In genomic region chr9:82722051-82722450, GRCh38 we compare ENCODE assay signal across 18 cellular contexts.
DNase-seq lines count a peak whose midpoint lies in the region; ATAC-seq and TF ChIP-seq lines count a peak whose summit lies in the region.
"Had no signal": no experiment of that assay in that cellular context is flagged by ENCODE, and none has a peak within 500 bp of the region (broad histone marks: within the 10 kb centered on the region; RNA-seq: fewer than 3 reads in every experiment).

No MANE protein-coding gene starts in this region.

- H4K8ac ChIP-seq in H9 (replicated peaks; ENCODE audit: insufficient read length, low read depth, low read length), result no peak overlapping the region

- no peak overlapping the region for H3K4ac ChIP-seq in H9 (ENCODE audit: low read depth, low read length)

- no peaks in the 10 kb centered on the region for H3K23me2 ChIP-seq in H9 (ENCODE audit: insufficient read length, low read depth, low read length, poor library complexity, severe bottlenecking)

- H2BK120ac ChIP-seq in H9 (ENCODE audit: low read depth, low read length, poor library complexity, severe bottlenecking), result no peak overlapping the region

- H3K14ac ChIP-seq in H9 (ENCODE audit: insufficient read depth, low read length), result no peak overlapping the region

- no peaks in the 10 kb centered on the region for H3K27me3 Mint-ChIP-seq in H9 (ENCODE audit: low read depth)
- H3K27me3 Mint-ChIP-seq in endodermal cell (ENCODE audit: insufficient read depth), result no peaks in the 10 kb centered on the region
- H3K27me3 Mint-ChIP-seq: B cell; CD4-positive, CD25-positive, alpha-beta regulatory T cell; CD8-positive, alpha-beta memory T cell had no signal

- no peak overlapping the region for H2BK12ac ChIP-seq in H9 (ENCODE audit: insufficient read length, low read depth, low read length)

- no peak overlapping the region for H3K4me2 ChIP-seq in H9 (ENCODE audit: insufficient read depth, insufficient read length, low read length)

- H3K4me3 Mint-ChIP-seq in H9 (no peak overlapping the region), endodermal cell (no peak overlapping the region)
- H3K4me3 Mint-ChIP-seq: B cell; CD4-positive, CD25-positive, alpha-beta regulatory T cell; CD8-positive, alpha-beta memory T cell had no signal

- H3K4me1 ChIP-seq in H9 (ENCODE audit: insufficient read depth, low read length), result no peaks in the 10 kb centered on the region; the same call in 1 of the 2 replicates
- peaks cover 6% of the 10 kb centered on the region for H3K4me1 ChIP-seq in endodermal cell (ENCODE audit: control insufficient read depth, insufficient read depth, low read length)

- no peak overlapping the region for H2AK5ac ChIP-seq in H9 (ENCODE audit: insufficient read length, low read length)

- no peaks in the 10 kb centered on the region for H3K36me3 ChIP-seq in endodermal cell (ENCODE audit: control insufficient read depth, insufficient read depth, low read length)
- H3K36me3 ChIP-seq: BLaER1 treated with 17β-estradiol and CSF1 and Interleukin-3, amounts not matched to agents 10 nM and 100 nM had no signal

- H3K36me3 Mint-ChIP-seq in H9 (ENCODE audit: insufficient read depth in 1 of 3, low read depth in 3 of 3) (peaks cover 0 to 11% (median 2%) of the 10 kb centered on the region in 3 experiments; a peak in 2 of 7 replicates), endodermal cell (ENCODE audit: low read depth) (no peaks in the 10 kb centered on the region)
- H3K36me3 Mint-ChIP-seq: CD4-positive, CD25-positive, alpha-beta regulatory T cell; CD8-positive, alpha-beta memory T cell had no signal

- H3K9me3 Mint-ChIP-seq in H9 (peaks cover 0 to 8% of the 10 kb centered on the region in 2 experiments; a peak in 2 of 5 replicates), endodermal cell (peaks cover 12% of the 10 kb centered on the region)

- DNase-seq in H9 (no peak), endodermal cell (peak; percentile 67), middle frontal gyrus (ENCODE audit: extremely low spot score, low spot score) (peak; percentile 13), substantia nigra (lab: John Stamatoyannopoulos, UW) (no peak), NCI-H748 treated with DMSO at 0.1 percent for 48 hours (lab: John Stamatoyannopoulos, UW) (no peak)
- DNase-seq: 8988T; CD4-positive, CD25-positive, alpha-beta regulatory T cell; CD8-positive, alpha-beta memory T cell; COR-L47; DMS 273 treated with DMSO at 0.1 percent for 48 hours; DMS53; DND-41; GOT3; H7 had no signal

- no peak overlapping the region for H2BK20ac ChIP-seq in H9 (ENCODE audit: low read depth, low read length, poor library complexity, severe bottlenecking)

- H4K91ac ChIP-seq in H9 (ENCODE audit: insufficient read length, low read depth, low read length), result no peak overlapping the region

- WGBS in H9 (ENCODE audit: extremely low coverage, insufficient read length, low lambda C conversion rate), result no CpG with 5 or more reads among the region's 1 CpG
- WGBS in endodermal cell (ENCODE audit: insufficient coverage in 1 of 2, insufficient read length in 1 of 2), 2 experiments, result 40 to 65% methylated on average over 1 of the region's 1 CpG

- H3K18ac ChIP-seq in H9 (ENCODE audit: insufficient read length, low read depth, low read length), result no peak overlapping the region

- H3K27ac Mint-ChIP-seq in H9 (peak overlapping the region in 2 of 3 experiments; percentile 31 to 74; a peak in 1 of 7 replicates), endodermal cell (peak overlapping the region; percentile 62)
- H3K27ac Mint-ChIP-seq: B cell; CD4-positive, CD25-positive, alpha-beta regulatory T cell; CD8-positive, alpha-beta memory T cell had no signal

- no peak for TF ChIP-seq CTCF in 22Rv1 (IDR thresholded peaks at IDR 0.05)
- TF ChIP-seq CTCF in H9 (conservative IDR thresholded peaks at IDR 0.05), result no peak
- TF ChIP-seq CTCF in endodermal cell (conservative IDR thresholded peaks at IDR 0.05), result no peak

- no peaks in the 10 kb centered on the region for H4K20me1 ChIP-seq in H9 (ENCODE audit: control insufficient read depth, insufficient read depth, insufficient read length)
- H4K20me1 ChIP-seq: BLaER1 treated with 17β-estradiol and CSF1 and Interleukin-3, amounts not matched to agents 10 nM and 100 nM had no signal

- H3K56ac ChIP-seq in H9 (ENCODE audit: insufficient read length, low read depth, low read length), result no peak overlapping the region

- H4K5ac ChIP-seq in H9 (ENCODE audit: insufficient read length, low read depth, low read length), result no peak overlapping the region

- H3K23ac ChIP-seq in H9 (ENCODE audit: insufficient read length, low read depth, low read length), result no peak overlapping the region

- H3K4me3 ChIP-seq in endodermal cell (ENCODE audit: low read length), result no peak overlapping the region
- H3K4me3 ChIP-seq: BLaER1 treated with 17β-estradiol and CSF1 and Interleukin-3, amounts not matched to agents 10 nM and 100 nM had no signal

- H2AFZ ChIP-seq in H9 (ENCODE audit: low read length), result no peak overlapping the region

- H2BK5ac ChIP-seq in H9 (ENCODE audit: insufficient read length, low read length), result no peak overlapping the region

- no peaks in the 10 kb centered on the region for H3K27me3 ChIP-seq in H9 (ENCODE audit: insufficient read depth, low read length)
- H3K27me3 ChIP-seq in endodermal cell (ENCODE audit: control insufficient read depth, insufficient read depth, low read length, poor library complexity, severe bottlenecking), result no peaks in the 10 kb centered on the region
- H3K27me3 ChIP-seq: BLaER1 treated with 17β-estradiol and CSF1 and Interleukin-3, amounts not matched to agents 10 nM and 100 nM had no signal

- H3K79me1 ChIP-seq in H9 (ENCODE audit: insufficient read depth, low read depth, low read length, poor library complexity, severe bottlenecking), result no peaks in the 10 kb centered on the region

- H3K79me2 ChIP-seq in H9 (ENCODE audit: insufficient read depth, low read length), result no peaks in the 10 kb centered on the region

- ATAC-seq in HG02678 (IDR thresholded peaks at IDR 0.05; ENCODE audit: unreplicated experiment), result no peak

- H3K27ac ChIP-seq in 22Rv1 (peak overlapping the region; percentile 19; the same call in 1 of the 2 replicates), H9 (ENCODE audit: insufficient read length, low read depth, low read length) (no peak overlapping the region), endodermal cell (ENCODE audit: low read depth, low read length) (no peak overlapping the region), substantia nigra (ENCODE audit: low read depth, low read length, poor library complexity, severe bottlenecking) (no peak overlapping the region)
- H3K27ac ChIP-seq: BLaER1 treated with 17β-estradiol and CSF1 and Interleukin-3, amounts not matched to agents 10 nM and 100 nM had no signal

- H3K4me1 Mint-ChIP-seq in H9 (peaks cover 16% of the 10 kb centered on the region in 2 experiments), endodermal cell (peaks cover 15% of the 10 kb centered on the region)
- H3K4me1 Mint-ChIP-seq: B cell; CD4-positive, CD25-positive, alpha-beta regulatory T cell; CD8-positive, alpha-beta memory T cell had no signal

- no peak overlapping the region for H3T11ph ChIP-seq in H9 (ENCODE audit: low read length)

- H2BK15ac ChIP-seq in H9 (ENCODE audit: low read depth, low read length), result no peak overlapping the region

- H3K9ac ChIP-seq in H9 (ENCODE audit: extremely low read depth, insufficient read length, low read length) (no peak overlapping the region), endodermal cell (ENCODE audit: extremely low read depth, low read length, poor library complexity, severe bottlenecking) (no peak overlapping the region)
- H3K9ac ChIP-seq: BLaER1 treated with 17β-estradiol and CSF1 and Interleukin-3, amounts not matched to agents 10 nM and 100 nM had no signal

- H3K9me3 ChIP-seq in H9 (ENCODE audit: control insufficient read depth, low read depth, low read length) (no peaks in the 10 kb centered on the region), endodermal cell (ENCODE audit: control insufficient read depth, low read length) (peaks cover 13% of the 10 kb centered on the region)

Comparison
In these comparisons a context has a peak if more than half of its experiments do, and no peak if none do; other contexts are left out.
1. DNase-seq: peak in endodermal cell (single experiment) and middle frontal gyrus (single experiment); none in H9 (single experiment), substantia nigra (0 of 49) and NCI-H748 treated with DMSO at 0.1 percent for 48 hours (single experiment).